In genomic region chr12:33253123-33253522, GRCh38 we compare ENCODE assay signal across 14 cellular contexts.
"Had no signal": no experiment of that assay in that cellular context is flagged by ENCODE, and none has a peak within 500 bp of the region (broad histone marks: within the 10 kb centered on the region; RNA-seq: fewer than 3 reads in every experiment).

No MANE protein-coding gene starts in this region.

- H3K27ac ChIP-seq: esophagus squamous epithelium, neural progenitor cell, ovary, spleen, VCaP had no signal

- H3K9me3 ChIP-seq: esophagus squamous epithelium, ovary, spleen had no signal

- H3K4me1 ChIP-seq: esophagus squamous epithelium, neural progenitor cell, spleen had no signal

- ATAC-seq: activated T-helper 17 cell treated with anti-CD3 and anti-CD28 coated beads, Interleukin-2, amount 50 U/mL, for 72 hours; sciatic nerve had no signal

- H3K4me3 ChIP-seq: esophagus squamous epithelium, neural progenitor cell, ovary, spleen had no signal

- H3K27me3 ChIP-seq: esophagus squamous epithelium, neural progenitor cell, ovary, spleen had no signal

- DNase-seq: activated CD4-positive, alpha-beta T cell treated with anti-CD3 and anti-CD28 coated beads for 1 hour; activated CD4-positive, alpha-beta T cell treated with anti-CD3 and anti-CD28 coated beads, Interleukin-2, amount 50 U/mL, for 4 hours; activated naive CD4-positive, alpha-beta T cell treated with anti-CD3 and anti-CD28 coated beads, Interleukin-2, amount 10 ng/mL, durations not matched to agents 7 days and 5 days; esophagus squamous epithelium; foreskin fibroblast; midbrain; ovary; spleen had no signal

- FAIRE-seq: colon, endometrium had no signal

- H3K36me3 ChIP-seq: esophagus squamous epithelium, neural progenitor cell, ovary, spleen had no signal
